Comparison of ENCODE assay signal across 8 cellular contexts in the genomic region with DNA sequence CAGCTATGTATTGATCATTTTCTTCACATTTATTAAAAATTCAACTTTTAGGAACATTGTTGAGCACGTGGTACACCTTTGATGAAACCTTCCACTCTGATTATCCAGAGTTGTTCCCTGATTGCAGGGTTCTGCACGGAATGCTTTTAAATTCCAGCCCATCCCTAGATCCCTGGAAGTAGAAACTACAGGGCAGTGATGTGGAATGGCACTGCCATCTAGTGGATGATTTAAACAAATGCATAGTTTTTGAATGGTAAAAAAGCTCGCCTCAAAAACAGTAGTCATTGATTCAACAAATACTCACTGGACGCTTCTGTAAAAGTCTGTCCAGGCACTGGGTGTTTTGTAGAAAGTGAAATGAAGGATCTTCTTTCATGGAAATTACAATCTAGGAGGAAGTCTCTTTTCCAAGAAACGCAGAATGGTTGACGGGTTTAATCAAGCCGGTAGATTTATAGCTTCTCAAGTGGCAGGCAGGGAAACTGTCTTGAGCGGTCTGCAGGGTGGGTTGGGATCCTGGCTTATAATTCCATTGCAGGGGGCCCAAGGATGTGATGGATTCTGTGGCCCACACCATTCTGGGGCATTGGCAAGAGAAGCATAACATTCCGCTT.
DNase-seq lines count a peak whose midpoint lies in the region; ATAC-seq and TF ChIP-seq lines count a peak whose summit lies in the region.

No MANE protein-coding gene starts in this region.

- dilution Hi-C loops in mammary epithelial cell (cut with HindIII; ENCODE audit: low sequenced_read_pairs): no loop called here

- CTCF ChIA-PET in mammary epithelial cell (lab: Charles Lee; ENCODE audit: low non-redundant PET): interaction anchor here (0.6 to 0.9 kb wide), 8 partner anchors 17 to 621 kb away, joined by 3 to 5 read pairs (median 4); no protein-coding TSS in a partner anchor

- no peak overlapping the region for H3K4me2 ChIP-seq in mammary epithelial cell (ENCODE audit: insufficient read depth, low read depth, low read length)

- no TSS peak for BruUV-seq in mammary epithelial cell (replicated peaks; lab: Mats Ljungman, UMichigan)

- H3K4me1 ChIP-seq in mammary epithelial cell (ENCODE audit: insufficient read depth, low read length) (no peaks in the 10 kb centered on the region), upper lobe of right lung (no peaks in the 10 kb centered on the region)

- no peaks in the 10 kb centered on the region for H3K36me3 ChIP-seq in mammary epithelial cell (ENCODE audit: insufficient read depth, low read length)
- no peaks in the 10 kb centered on the region for H3K36me3 ChIP-seq in kidney epithelial cell (ENCODE audit: control insufficient read depth, insufficient read depth, low read length)
- no peaks in the 10 kb centered on the region for H3K36me3 ChIP-seq in upper lobe of right lung

- H2AFZ ChIP-seq in mammary epithelial cell (ENCODE audit: low read depth, low read length): no peak overlapping the region

- in situ Hi-C loops in mammary epithelial cell (cut with MboI; ENCODE audit: low sequenced_read_pairs in 2 of 2): loop anchor here (5.0 to 25.0 kb wide), 2 partner anchors 171 to 276 kb away; no protein-coding TSS in a partner anchor

- DNase-seq in NCI-H460 (ENCODE audit: extremely low read depth, low read depth) (peak; percentile 51), mammary epithelial cell (no peak), kidney epithelial cell (ENCODE audit: low read depth) (no peak), upper lobe of right lung (no peak)

- no peaks in the 10 kb centered on the region for H4K20me1 ChIP-seq in mammary epithelial cell (ENCODE audit: insufficient read depth, low read length)

- H3K79me2 ChIP-seq in mammary epithelial cell (ENCODE audit: insufficient read depth, low read length): no peaks in the 10 kb centered on the region

- no peak overlapping the region for H3K9ac ChIP-seq in mammary epithelial cell (ENCODE audit: insufficient read depth, low read length)

- peak; percentile 90 for TF ChIP-seq CTCF in C4-2B (conservative IDR thresholded peaks at IDR 0.05)
- TF ChIP-seq CTCF in mammary epithelial cell (conservative IDR thresholded peaks at IDR 0.05 in 1 of 2, IDR thresholded peaks at IDR 0.05 in 1 of 2; ENCODE audit: extremely low read depth in 1 of 2, insufficient read depth in 1 of 2, low read depth in 1 of 2, low read length in 2 of 2): peak; percentile 53 to 70
- peak; percentile 61 for TF ChIP-seq CTCF in kidney epithelial cell (IDR thresholded peaks at IDR 0.05; ENCODE audit: insufficient read depth, low read length, poor library complexity, severe bottlenecking)
- peak; percentile 74 for TF ChIP-seq CTCF in upper lobe of right lung (IDR thresholded peaks at IDR 0.05)

- WGBS in mammary epithelial cell (ENCODE audit: low coverage, missing lambda C conversion rate): 52% methylated on average over 9 of the region's 9 CpGs

- H3K27me3 ChIP-seq in mammary epithelial cell (ENCODE audit: insufficient read depth, low read length) (no peaks in the 10 kb centered on the region), kidney epithelial cell (ENCODE audit: control insufficient read depth, insufficient read depth, low read length) (no peaks in the 10 kb centered on the region), upper lobe of right lung (no peaks in the 10 kb centered on the region)

- H3K9me3 ChIP-seq in mammary epithelial cell (replicated peaks; ENCODE audit: insufficient read depth, low read length): no peaks in the 10 kb centered on the region
- H3K9me3 ChIP-seq in upper lobe of right lung: no peaks in the 10 kb centered on the region

- H3K27ac ChIP-seq in C4-2B (no peak overlapping the region), mammary epithelial cell (ENCODE audit: insufficient read depth, low read depth, low read length) (no peak overlapping the region), upper lobe of right lung (no peak overlapping the region)

- no peak overlapping the region for H3K4me3 ChIP-seq in mammary epithelial cell (replicated peaks in 1 of 3; ENCODE audit: insufficient read depth in 1 of 3, low read depth in 2 of 3, low read length in 3 of 3)
- no peak overlapping the region for H3K4me3 ChIP-seq in kidney epithelial cell (ENCODE audit: low read depth, low read length)
- H3K4me3 ChIP-seq in upper lobe of right lung: no peak overlapping the region

- intact Hi-C loops in mammary epithelial cell (cut with micrococcal nuclease): loop anchor here (1.0 to 10.0 kb wide), 4 partner anchors 25 to 274 kb away; no protein-coding TSS in a partner anchor
- intact Hi-C loops in upper lobe of right lung (cut with DNase I): no loop called here

- ATAC-seq in GM21723 (IDR thresholded peaks at IDR 0.05; ENCODE audit: unreplicated experiment) (peak; percentile 52), upper lobe of right lung (peak; percentile 87), HG02759 (IDR thresholded peaks at IDR 0.05; ENCODE audit: unreplicated experiment) (no peak), HG03442 (IDR thresholded peaks at IDR 0.05; ENCODE audit: unreplicated experiment) (no peak)

Comparison
In these comparisons a context has a peak if more than half of its experiments do, and no peak if none do; other contexts are left out.
1. ATAC-seq: peak in GM21723 (single experiment) and upper lobe of right lung (single experiment); none in HG02759 (single experiment) and HG03442 (single experiment).
2. Peak in every context shown above with its lines, with median percentiles within 50 percentile points of each other: CTCF ChIP-seq.